ENCODE assay signal across 1 cellular context in the genomic region with DNA sequence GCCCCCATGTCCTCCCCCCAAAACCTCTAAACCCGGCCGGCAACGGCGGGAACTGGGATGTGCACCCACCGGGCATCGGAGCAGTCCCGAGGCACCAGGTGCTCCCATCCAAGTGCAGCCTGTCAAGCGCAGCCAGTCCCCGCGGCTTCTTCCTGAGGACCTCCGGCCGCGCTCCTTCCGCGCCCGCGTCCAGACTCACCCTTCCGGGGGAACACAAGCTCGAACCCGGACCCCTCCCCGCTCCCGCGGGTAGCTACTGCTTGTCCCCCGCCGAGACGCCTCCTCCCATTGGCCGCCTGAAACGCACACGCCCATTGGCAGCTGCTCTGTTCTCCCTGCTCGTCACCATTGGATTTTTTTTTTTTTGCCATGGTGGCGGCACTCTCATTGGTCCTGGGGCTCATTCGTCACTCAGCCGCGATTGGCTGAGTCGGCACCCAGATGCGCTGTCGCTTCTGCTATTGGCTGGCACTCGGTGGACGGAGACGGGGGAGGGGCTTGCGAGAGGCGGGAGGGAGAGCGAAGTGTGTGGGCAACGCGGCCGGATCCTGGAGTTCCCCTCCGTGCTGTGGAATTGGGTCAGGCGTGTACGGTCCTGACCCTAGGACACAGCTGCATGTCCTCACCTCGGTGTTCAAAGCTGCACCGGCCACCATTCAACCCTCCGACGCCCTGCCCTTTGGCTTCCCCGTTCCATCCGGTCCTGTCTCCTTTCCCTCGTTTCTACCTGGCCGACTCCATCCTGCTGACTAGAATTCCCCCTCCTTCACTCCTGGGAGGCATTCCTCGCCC.
A peak's percentile ranks its signal among the peaks of the same experiment; 100 is the strongest.
TF ChIP-seq lines count a peak whose summit lies in the region.

A gene (minus strand): TSS at position 262 of the 792 bp plus-strand sequence. CDS start 2,166 bp downstream, outside the sequence.

TF ChIP-seq in HEK293, 187 proteins besides CTCF, POLR2A, EP300 and RAD21 (continued from another document and continues in another):
- TF ChIP-seq, protein P1, sequence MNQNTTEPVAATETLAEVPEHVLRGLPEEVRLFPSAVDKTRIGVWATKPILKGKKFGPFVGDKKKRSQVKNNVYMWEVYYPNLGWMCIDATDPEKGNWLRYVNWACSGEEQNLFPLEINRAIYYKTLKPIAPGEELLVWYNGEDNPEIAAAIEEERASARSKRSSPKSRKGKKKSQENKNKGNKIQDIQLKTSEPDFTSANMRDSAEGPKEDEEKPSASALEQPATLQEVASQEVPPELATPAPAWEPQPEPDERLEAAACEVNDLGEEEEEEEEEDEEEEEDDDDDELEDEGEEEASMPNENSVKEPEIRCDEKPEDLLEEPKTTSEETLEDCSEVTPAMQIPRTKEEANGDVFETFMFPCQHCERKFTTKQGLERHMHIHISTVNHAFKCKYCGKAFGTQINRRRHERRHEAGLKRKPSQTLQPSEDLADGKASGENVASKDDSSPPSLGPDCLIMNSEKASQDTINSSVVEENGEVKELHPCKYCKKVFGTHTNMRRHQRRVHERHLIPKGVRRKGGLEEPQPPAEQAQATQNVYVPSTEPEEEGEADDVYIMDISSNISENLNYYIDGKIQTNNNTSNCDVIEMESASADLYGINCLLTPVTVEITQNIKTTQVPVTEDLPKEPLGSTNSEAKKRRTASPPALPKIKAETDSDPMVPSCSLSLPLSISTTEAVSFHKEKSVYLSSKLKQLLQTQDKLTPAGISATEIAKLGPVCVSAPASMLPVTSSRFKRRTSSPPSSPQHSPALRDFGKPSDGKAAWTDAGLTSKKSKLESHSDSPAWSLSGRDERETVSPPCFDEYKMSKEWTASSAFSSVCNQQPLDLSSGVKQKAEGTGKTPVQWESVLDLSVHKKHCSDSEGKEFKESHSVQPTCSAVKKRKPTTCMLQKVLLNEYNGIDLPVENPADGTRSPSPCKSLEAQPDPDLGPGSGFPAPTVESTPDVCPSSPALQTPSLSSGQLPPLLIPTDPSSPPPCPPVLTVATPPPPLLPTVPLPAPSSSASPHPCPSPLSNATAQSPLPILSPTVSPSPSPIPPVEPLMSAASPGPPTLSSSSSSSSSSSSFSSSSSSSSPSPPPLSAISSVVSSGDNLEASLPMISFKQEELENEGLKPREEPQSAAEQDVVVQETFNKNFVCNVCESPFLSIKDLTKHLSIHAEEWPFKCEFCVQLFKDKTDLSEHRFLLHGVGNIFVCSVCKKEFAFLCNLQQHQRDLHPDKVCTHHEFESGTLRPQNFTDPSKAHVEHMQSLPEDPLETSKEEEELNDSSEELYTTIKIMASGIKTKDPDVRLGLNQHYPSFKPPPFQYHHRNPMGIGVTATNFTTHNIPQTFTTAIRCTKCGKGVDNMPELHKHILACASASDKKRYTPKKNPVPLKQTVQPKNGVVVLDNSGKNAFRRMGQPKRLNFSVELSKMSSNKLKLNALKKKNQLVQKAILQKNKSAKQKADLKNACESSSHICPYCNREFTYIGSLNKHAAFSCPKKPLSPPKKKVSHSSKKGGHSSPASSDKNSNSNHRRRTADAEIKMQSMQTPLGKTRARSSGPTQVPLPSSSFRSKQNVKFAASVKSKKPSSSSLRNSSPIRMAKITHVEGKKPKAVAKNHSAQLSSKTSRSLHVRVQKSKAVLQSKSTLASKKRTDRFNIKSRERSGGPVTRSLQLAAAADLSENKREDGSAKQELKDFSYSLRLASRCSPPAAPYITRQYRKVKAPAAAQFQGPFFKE (tag by site-specific recombination; IDR thresholded peaks at IDR 0.05; ENCODE audit: borderline replicate concordance), result 0 out of 2 replicates have a peak, but pooled peaks have one; percentile 23
- TF ChIP-seq ZNF223 (tag by site-specific recombination; IDR thresholded peaks at IDR 0.05) (no peak), HOXC10 (CRISPR knock-in tag; IDR thresholded peaks at IDR 0.05) (no peak), ZIC2 (tag by site-specific recombination; IDR thresholded peaks at IDR 0.05) (peak; percentile 69), ZFHX2 (tag by site-specific recombination; conservative IDR thresholded peaks at IDR 0.05) (peak; percentile 87), ZNF768 (tag by site-specific recombination; IDR thresholded peaks at IDR 0.05) (no peak; the same call in 1 of the 2 replicates), ZNF792 (tag by site-specific recombination; IDR thresholded peaks at IDR 0.05) (peak; percentile 43), ZNF610 (tag by site-specific recombination; IDR thresholded peaks at IDR 0.05; ENCODE audit: borderline replicate concordance) (peak; percentile 79), IKZF3 (tag by site-specific recombination; IDR thresholded peaks at IDR 0.05) (peak; percentile 63), ZNF37A (tag by site-specific recombination; IDR thresholded peaks at IDR 0.05) (no peak), ZNF112 (tag by site-specific recombination; IDR thresholded peaks at IDR 0.05) (no peak), EGR2 (tag by site-specific recombination; IDR thresholded peaks at IDR 0.05; ENCODE audit: low read depth) (peak; percentile 80), ZNF830 (tag by site-specific recombination; IDR thresholded peaks at IDR 0.05; ENCODE audit: low read depth) (no peak), ZNF514 (tag by site-specific recombination; IDR thresholded peaks at IDR 0.05) (no peak), ZNF416 (tag by site-specific recombination; IDR thresholded peaks at IDR 0.05) (no peak), ZNF24 (tag by site-specific recombination; IDR thresholded peaks at IDR 0.05) (peak; percentile 27), ZNF335 (tag by site-specific recombination; conservative IDR thresholded peaks at IDR 0.05) (peak; percentile 85), ZNF747 (tag by site-specific recombination; IDR thresholded peaks at IDR 0.05) (no peak), ZNF585B (tag by site-specific recombination; IDR thresholded peaks at IDR 0.05) (no peak), ZBTB20 (tag by site-specific recombination; IDR thresholded peaks at IDR 0.05) (peak; percentile 64)
- TF ChIP-seq, protein P2, sequence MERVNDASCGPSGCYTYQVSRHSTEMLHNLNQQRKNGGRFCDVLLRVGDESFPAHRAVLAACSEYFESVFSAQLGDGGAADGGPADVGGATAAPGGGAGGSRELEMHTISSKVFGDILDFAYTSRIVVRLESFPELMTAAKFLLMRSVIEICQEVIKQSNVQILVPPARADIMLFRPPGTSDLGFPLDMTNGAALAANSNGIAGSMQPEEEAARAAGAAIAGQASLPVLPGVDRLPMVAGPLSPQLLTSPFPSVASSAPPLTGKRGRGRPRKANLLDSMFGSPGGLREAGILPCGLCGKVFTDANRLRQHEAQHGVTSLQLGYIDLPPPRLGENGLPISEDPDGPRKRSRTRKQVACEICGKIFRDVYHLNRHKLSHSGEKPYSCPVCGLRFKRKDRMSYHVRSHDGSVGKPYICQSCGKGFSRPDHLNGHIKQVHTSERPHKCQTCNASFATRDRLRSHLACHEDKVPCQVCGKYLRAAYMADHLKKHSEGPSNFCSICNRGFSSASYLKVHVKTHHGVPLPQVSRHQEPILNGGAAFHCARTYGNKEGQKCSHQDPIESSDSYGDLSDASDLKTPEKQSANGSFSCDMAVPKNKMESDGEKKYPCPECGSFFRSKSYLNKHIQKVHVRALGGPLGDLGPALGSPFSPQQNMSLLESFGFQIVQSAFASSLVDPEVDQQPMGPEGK (tag by site-specific recombination; IDR thresholded peaks at IDR 0.05), result peak; percentile 99
- TF ChIP-seq, protein P3, sequence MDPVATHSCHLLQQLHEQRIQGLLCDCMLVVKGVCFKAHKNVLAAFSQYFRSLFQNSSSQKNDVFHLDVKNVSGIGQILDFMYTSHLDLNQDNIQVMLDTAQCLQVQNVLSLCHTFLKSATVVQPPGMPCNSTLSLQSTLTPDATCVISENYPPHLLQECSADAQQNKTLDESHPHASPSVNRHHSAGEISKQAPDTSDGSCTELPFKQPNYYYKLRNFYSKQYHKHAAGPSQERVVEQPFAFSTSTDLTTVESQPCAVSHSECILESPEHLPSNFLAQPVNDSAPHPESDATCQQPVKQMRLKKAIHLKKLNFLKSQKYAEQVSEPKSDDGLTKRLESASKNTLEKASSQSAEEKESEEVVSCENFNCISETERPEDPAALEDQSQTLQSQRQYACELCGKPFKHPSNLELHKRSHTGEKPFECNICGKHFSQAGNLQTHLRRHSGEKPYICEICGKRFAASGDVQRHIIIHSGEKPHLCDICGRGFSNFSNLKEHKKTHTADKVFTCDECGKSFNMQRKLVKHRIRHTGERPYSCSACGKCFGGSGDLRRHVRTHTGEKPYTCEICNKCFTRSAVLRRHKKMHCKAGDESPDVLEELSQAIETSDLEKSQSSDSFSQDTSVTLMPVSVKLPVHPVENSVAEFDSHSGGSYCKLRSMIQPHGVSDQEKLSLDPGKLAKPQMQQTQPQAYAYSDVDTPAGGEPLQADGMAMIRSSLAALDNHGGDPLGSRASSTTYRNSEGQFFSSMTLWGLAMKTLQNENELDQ (tag by site-specific recombination; IDR thresholded peaks at IDR 0.05; ENCODE audit: low read depth), result no peak
- TF ChIP-seq, protein P4, sequence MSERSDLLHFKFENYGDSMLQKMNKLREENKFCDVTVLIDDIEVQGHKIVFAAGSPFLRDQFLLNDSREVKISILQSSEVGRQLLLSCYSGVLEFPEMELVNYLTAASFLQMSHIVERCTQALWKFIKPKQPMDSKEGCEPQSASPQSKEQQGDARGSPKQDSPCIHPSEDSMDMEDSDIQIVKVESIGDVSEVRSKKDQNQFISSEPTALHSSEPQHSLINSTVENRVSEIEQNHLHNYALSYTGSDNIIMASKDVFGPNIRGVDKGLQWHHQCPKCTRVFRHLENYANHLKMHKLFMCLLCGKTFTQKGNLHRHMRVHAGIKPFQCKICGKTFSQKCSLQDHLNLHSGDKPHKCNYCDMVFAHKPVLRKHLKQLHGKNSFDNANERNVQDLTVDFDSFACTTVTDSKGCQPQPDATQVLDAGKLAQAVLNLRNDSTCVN (tag by site-specific recombination; optimal IDR thresholded peaks at IDR 0.05), result peak; percentile 96
- TF ChIP-seq, protein P5, sequence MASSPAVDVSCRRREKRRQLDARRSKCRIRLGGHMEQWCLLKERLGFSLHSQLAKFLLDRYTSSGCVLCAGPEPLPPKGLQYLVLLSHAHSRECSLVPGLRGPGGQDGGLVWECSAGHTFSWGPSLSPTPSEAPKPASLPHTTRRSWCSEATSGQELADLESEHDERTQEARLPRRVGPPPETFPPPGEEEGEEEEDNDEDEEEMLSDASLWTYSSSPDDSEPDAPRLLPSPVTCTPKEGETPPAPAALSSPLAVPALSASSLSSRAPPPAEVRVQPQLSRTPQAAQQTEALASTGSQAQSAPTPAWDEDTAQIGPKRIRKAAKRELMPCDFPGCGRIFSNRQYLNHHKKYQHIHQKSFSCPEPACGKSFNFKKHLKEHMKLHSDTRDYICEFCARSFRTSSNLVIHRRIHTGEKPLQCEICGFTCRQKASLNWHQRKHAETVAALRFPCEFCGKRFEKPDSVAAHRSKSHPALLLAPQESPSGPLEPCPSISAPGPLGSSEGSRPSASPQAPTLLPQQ (tag by site-specific recombination; IDR thresholded peaks at IDR 0.05), result peak; percentile 44
- TF ChIP-seq, protein P6, sequence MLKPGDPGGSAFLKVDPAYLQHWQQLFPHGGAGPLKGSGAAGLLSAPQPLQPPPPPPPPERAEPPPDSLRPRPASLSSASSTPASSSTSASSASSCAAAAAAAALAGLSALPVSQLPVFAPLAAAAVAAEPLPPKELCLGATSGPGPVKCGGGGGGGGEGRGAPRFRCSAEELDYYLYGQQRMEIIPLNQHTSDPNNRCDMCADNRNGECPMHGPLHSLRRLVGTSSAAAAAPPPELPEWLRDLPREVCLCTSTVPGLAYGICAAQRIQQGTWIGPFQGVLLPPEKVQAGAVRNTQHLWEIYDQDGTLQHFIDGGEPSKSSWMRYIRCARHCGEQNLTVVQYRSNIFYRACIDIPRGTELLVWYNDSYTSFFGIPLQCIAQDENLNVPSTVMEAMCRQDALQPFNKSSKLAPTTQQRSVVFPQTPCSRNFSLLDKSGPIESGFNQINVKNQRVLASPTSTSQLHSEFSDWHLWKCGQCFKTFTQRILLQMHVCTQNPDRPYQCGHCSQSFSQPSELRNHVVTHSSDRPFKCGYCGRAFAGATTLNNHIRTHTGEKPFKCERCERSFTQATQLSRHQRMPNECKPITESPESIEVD (tag by site-specific recombination; IDR thresholded peaks at IDR 0.05), result no peak
- TF ChIP-seq, protein P7, sequence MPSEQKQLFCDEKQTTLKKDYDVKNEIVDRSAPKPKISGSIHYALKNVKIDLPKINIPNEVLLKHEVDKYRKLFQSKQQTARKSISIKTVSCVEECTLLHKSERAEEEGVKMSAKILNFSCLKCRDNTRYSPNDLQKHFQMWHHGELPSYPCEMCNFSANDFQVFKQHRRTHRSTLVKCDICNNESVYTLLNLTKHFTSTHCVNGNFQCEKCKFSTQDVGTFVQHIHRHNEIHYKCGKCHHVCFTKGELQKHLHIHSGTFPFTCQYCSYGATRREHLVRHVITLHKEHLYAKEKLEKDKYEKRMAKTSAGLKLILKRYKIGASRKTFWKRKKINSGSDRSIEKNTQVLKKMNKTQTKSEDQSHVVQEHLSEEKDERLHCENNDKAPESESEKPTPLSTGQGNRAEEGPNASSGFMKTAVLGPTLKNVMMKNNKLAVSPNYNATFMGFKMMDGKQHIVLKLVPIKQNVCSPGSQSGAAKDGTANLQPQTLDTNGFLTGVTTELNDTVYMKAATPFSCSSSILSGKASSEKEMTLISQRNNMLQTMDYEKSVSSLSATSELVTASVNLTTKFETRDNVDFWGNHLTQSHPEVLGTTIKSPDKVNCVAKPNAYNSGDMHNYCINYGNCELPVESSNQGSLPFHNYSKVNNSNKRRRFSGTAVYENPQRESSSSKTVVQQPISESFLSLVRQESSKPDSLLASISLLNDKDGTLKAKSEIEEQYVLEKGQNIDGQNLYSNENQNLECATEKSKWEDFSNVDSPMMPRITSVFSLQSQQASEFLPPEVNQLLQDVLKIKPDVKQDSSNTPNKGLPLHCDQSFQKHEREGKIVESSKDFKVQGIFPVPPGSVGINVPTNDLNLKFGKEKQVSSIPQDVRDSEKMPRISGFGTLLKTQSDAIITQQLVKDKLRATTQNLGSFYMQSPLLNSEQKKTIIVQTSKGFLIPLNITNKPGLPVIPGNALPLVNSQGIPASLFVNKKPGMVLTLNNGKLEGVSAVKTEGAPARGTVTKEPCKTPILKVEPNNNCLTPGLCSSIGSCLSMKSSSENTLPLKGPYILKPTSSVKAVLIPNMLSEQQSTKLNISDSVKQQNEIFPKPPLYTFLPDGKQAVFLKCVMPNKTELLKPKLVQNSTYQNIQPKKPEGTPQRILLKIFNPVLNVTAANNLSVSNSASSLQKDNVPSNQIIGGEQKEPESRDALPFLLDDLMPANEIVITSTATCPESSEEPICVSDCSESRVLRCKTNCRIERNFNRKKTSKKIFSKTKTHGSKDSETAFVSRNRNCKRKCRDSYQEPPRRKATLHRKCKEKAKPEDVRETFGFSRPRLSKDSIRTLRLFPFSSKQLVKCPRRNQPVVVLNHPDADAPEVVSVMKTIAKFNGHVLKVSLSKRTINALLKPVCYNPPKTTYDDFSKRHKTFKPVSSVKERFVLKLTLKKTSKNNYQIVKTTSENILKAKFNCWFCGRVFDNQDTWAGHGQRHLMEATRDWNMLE (tag by site-specific recombination; conservative IDR thresholded peaks at IDR 0.05; ENCODE audit: low read depth), result 0 out of 2 replicates have a peak, but pooled peaks have one; percentile 8
- TF ChIP-seq, protein P8, sequence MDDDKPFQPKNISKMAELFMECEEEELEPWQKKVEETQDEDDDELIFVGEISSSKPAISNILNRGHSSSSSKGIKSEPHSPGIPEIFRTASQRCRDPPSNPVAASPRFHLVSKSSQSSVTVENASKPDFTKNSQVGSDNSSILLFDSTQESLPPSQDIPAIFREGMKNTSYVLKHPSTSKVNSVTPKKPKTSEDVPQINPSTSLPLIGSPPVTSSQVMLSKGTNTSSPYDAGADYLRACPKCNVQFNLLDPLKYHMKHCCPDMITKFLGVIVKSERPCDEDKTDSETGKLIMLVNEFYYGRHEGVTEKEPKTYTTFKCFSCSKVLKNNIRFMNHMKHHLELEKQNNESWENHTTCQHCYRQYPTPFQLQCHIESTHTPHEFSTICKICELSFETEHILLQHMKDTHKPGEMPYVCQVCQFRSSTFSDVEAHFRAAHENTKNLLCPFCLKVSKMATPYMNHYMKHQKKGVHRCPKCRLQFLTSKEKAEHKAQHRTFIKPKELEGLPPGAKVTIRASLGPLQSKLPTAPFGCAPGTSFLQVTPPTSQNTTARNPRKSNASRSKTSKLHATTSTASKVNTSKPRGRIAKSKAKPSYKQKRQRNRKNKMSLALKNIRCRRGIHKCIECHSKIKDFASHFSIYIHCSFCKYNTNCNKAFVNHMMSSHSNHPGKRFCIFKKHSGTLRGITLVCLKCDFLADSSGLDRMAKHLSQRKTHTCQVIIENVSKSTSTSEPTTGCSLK (tag by site-specific recombination; IDR thresholded peaks at IDR 0.05), result no peak
